ENCODE assay signal across 12 cellular contexts in the genomic region with DNA sequence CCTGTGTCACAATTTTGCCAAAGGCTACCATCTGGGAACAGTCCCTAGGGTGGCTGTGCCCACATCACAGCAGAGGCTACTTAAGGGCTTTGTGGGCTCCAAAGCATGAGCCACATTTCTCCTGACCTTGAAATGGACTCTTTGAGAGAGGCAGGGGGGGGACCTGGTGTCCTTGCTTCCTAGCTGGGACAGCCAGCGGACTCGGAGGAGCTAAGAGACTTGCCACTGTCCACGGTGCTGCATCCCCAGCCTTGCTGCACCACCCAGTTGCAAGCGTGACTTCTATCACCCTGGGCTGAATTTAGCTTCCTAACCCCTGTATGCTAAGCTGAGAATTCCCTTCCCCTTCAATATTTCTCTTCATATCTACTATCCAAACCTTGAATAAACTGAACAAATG.
DNase-seq lines count a peak whose midpoint lies in the region; ATAC-seq, FAIRE-seq and TF ChIP-seq lines count a peak whose summit lies in the region.
"Had no signal": no experiment of that assay in that cellular context is flagged by ENCODE, and none has a peak within 500 bp of the region (broad histone marks: within the 10 kb centered on the region; RNA-seq: fewer than 3 reads in every experiment).

No MANE protein-coding gene starts in this region.

- in situ Hi-C loops in GM23248 (cut with MboI), result no loop called here
- in situ Hi-C loops in GM12878 (cut with MboI), result loop anchor here (5.0 kb wide), 1 partner anchor 208 kb away; no protein-coding TSS in a partner anchor

- no peak for TF ChIP-seq POLR2A in GM12878 (IDR thresholded peaks at IDR 0.05; ENCODE audit: low read depth, low read length)

- H3K4me1 ChIP-seq in BLaER1 treated with 17β-estradiol and CSF1 and Interleukin-3, amounts not matched to agents 10 nM and 100 nM, result peaks cover 19 to 50% (median 47%) of the 10 kb centered on the region in 10 experiments
- H3K4me1 ChIP-seq in GM23248 (ENCODE audit: insufficient read depth) (0 out of 2 replicates have a peak, but pooled peaks cover 6% of the 10 kb centered on the region), GM12878 (ENCODE audit: control insufficient read depth, insufficient read depth, low read length) (peaks cover 28% of the 10 kb centered on the region)

- intact Hi-C loops in GM12878 (cut with micrococcal nuclease; ENCODE audit: unreplicated experiment), result loop anchor here (5.0 kb wide), 2 partner anchors 118 to 493 kb away; no protein-coding TSS in a partner anchor
- intact Hi-C loops in natural killer cell (cut with micrococcal nuclease), result loop anchor here (5.0 kb wide), 1 partner anchor 208 kb away; no protein-coding TSS in a partner anchor

- TF ChIP-seq CTCF in GM12878 (IDR thresholded peaks at IDR 0.05 in 2 of 3, conservative IDR thresholded peaks at IDR 0.05 in 1 of 3; ENCODE audit: control insufficient read depth in 2 of 3, extremely low read depth in 1 of 3, insufficient read depth in 1 of 3, low read depth in 3 of 3, low read length in 3 of 3) (no peak), natural killer cell (IDR thresholded peaks at IDR 0.05) (no peak)

- H3K9me3 Mint-ChIP-seq in natural killer cell, result no peaks in the 10 kb centered on the region

- H3K4me3 ChIP-seq in BLaER1 treated with 17β-estradiol and CSF1 and Interleukin-3, amounts not matched to agents 10 nM and 100 nM, result no peak overlapping the region
- H3K4me3 ChIP-seq in GM23248 (no peak overlapping the region), GM12878 (no peak overlapping the region)

- no peaks in the 10 kb centered on the region for H3K36me3 Mint-ChIP-seq in natural killer cell

- BruUV-seq in GM12878 (replicated peaks; lab: Mats Ljungman, UMichigan), result no TSS peak

- H3K9me2 ChIP-seq in GM23248 (ENCODE audit: insufficient read depth), result no peaks in the 10 kb centered on the region

- no peaks in the 10 kb centered on the region for H3K27me3 Mint-ChIP-seq in natural killer cell (ENCODE audit: low read depth in 2 of 2)

- peaks cover 0 to 8% (median 0%) of the 10 kb centered on the region in 11 experiments; a peak in 2 of 22 replicates for H3K9me3 ChIP-seq in BLaER1 treated with 17β-estradiol and CSF1 and Interleukin-3, amounts not matched to agents 10 nM and 100 nM (replicated peaks in 1 of 11)
- H3K9me3 ChIP-seq in GM23248 (ENCODE audit: low read depth) (no peaks in the 10 kb centered on the region), GM12878 (replicated peaks; ENCODE audit: control insufficient read depth, insufficient read depth, low read length) (no peaks in the 10 kb centered on the region)
- H3K9me3 ChIP-seq: BE2C had no signal

- TF ChIP-seq RAD21 in GM12878 (IDR thresholded peaks at IDR 0.05; ENCODE audit: insufficient read depth, low read depth, low read length), result no peak

- 44 to 80% methylated on average over 1 to 4 of the region's 4 CpGs for WGBS in GM23248 (ENCODE audit: low coverage in 1 of 2, low lambda C conversion rate in 2 of 2, missing lambda C conversion rate in 2 of 2), 2 experiments
- WGBS in GM12878 (ENCODE audit: insufficient coverage, insufficient replicate concordance, low lambda C conversion rate, missing lambda C conversion rate), result 28% methylated on average over 4 of the region's 4 CpGs

- no peaks in the 10 kb centered on the region for H3F3A ChIP-seq in GM23248 (ENCODE audit: insufficient read depth)

- peak overlapping the region in 9 of 11 experiments; percentile 78 to 88 (median 86); a peak in 14 of 22 replicates for H3K4me2 ChIP-seq in BLaER1 treated with 17β-estradiol and CSF1 and Interleukin-3, amounts not matched to agents 10 nM and 100 nM
- H3K4me2 ChIP-seq in GM23248 (ENCODE audit: unreplicated experiment) (no peak overlapping the region), GM12878 (ENCODE audit: control insufficient read depth, insufficient read depth) (peak overlapping the region; percentile 83; the same call in 1 of the 2 replicates)

- H3K9ac ChIP-seq in BLaER1 treated with 17β-estradiol and CSF1 and Interleukin-3, amounts not matched to agents 10 nM and 100 nM, result no peak overlapping the region
- H3K9ac ChIP-seq in GM23248 (no peak overlapping the region), GM12878 (ENCODE audit: control insufficient read depth, insufficient read depth, low read length) (no peak overlapping the region)

- ATAC-seq in GM12878, result no peak
- ATAC-seq in natural killer cell, result no peak

- CTCF ChIA-PET in GM12878 (lab: Yijun Ruan, JAX), result interaction anchor here (0.5 to 4.8 kb wide), 9 partner anchors 11 to 495 kb away, joined by 3 to 29 read pairs (median 3); no protein-coding TSS in a partner anchor

- no peak overlapping the region for H2AFZ ChIP-seq in GM23248
- H2AFZ ChIP-seq in GM12878 (ENCODE audit: control insufficient read depth, low read depth, low read length), result peak overlapping the region; percentile 24; the same call in 1 of the 2 replicates

- H3K27ac ChIP-seq in BLaER1 treated with 17β-estradiol and CSF1 and Interleukin-3, amounts not matched to agents 10 nM and 100 nM, result no peak overlapping the region; a peak in 1 of 22 replicates
- no peak overlapping the region for H3K27ac ChIP-seq in GM23248
- peak overlapping the region; percentile 87 for H3K27ac ChIP-seq in GM12878 (ENCODE audit: control insufficient read depth, insufficient read depth)

- SMC1A ChIA-PET in GM12878 (lab: Charles Lee; ENCODE audit: uncharacterized antibody, unreplicated experiment), result interaction anchor here (0.8 to 4.6 kb wide), 7 partner anchors 18 to 198 kb away, joined by 3 to 52 read pairs (median 4); no protein-coding TSS in a partner anchor

- RAD21 ChIA-PET in GM12878 (lab: Charles Lee; ENCODE audit: unreplicated experiment), result interaction anchor here (1.1 to 5.4 kb wide), 3 partner anchors 12 to 177 kb away, joined by 3 to 52 read pairs (median 4); a partner anchor contains a TSS

- H3K79me2 ChIP-seq in GM23248 (ENCODE audit: insufficient read depth) (no peaks in the 10 kb centered on the region), GM12878 (ENCODE audit: control insufficient read depth, insufficient read depth, low read length) (no peaks in the 10 kb centered on the region)

- TF ChIP-seq EP300 in GM12878 (IDR thresholded peaks at IDR 0.05; ENCODE audit: borderline replicate concordance in 1 of 2, control insufficient read depth in 1 of 2, low read depth in 2 of 2, low read length in 2 of 2), result no peak

- peak; percentile 17 for DNase-seq in GM23248
- DNase-seq in GM12878 (ENCODE audit: low read depth, low spot score), result no peak
- DNase-seq in natural killer cell, result no peak
- no peak for DNase-seq in NCI-H1417 (lab: John Stamatoyannopoulos, UW)
- DNase-seq in NCI-H146 treated with DMSO at 0.1 percent for 48 hours (lab: John Stamatoyannopoulos, UW; ENCODE audit: unreplicated experiment), result no peak
- DNase-seq in kidney tubule cell (ENCODE audit: low spot score), result no peak
- DNase-seq in mesenteric fat pad (ENCODE audit: low spot score), result no peak
- DNase-seq: BE2C, NCI-H82 had no signal

- no peaks in the 10 kb centered on the region for H3K36me3 ChIP-seq in BLaER1 treated with 17β-estradiol and CSF1 and Interleukin-3, amounts not matched to agents 10 nM and 100 nM
- no peaks in the 10 kb centered on the region for H3K36me3 ChIP-seq in GM23248 (ENCODE audit: low read depth)
- no peaks in the 10 kb centered on the region for H3K36me3 ChIP-seq in GM12878 (ENCODE audit: control insufficient read depth in 2 of 2, insufficient read depth in 2 of 2, low read length in 1 of 2)

- no peak overlapping the region for H3K4me3 Mint-ChIP-seq in natural killer cell

- peak overlapping the region; percentile 90 to 97 for H3K27ac Mint-ChIP-seq in natural killer cell

- peaks cover 0 to 13% (median 0%) of the 10 kb centered on the region in 11 experiments; a peak in 4 of 22 replicates for H4K20me1 ChIP-seq in BLaER1 treated with 17β-estradiol and CSF1 and Interleukin-3, amounts not matched to agents 10 nM and 100 nM
- no peaks in the 10 kb centered on the region for H4K20me1 ChIP-seq in GM23248 (ENCODE audit: insufficient read depth)
- no peaks in the 10 kb centered on the region for H4K20me1 ChIP-seq in GM12878 (ENCODE audit: control insufficient read depth, insufficient read depth)

- FAIRE-seq in GM12878 (lab: Jason Lieb, UNC), result no peak
- FAIRE-seq: keratinocyte, TTC549 had no signal

- H3K27me3 ChIP-seq in BLaER1 treated with 17β-estradiol and CSF1 and Interleukin-3, amounts not matched to agents 10 nM and 100 nM, result peaks cover 54 to 93% (median 84%) of the 10 kb centered on the region in 11 experiments
- H3K27me3 ChIP-seq in GM23248 (replicated peaks; ENCODE audit: insufficient read depth) (no peaks in the 10 kb centered on the region), GM12878 (replicated peaks in 1 of 2; ENCODE audit: control insufficient read depth in 2 of 2, insufficient read depth in 2 of 2, low read length in 1 of 2) (no peaks in the 10 kb centered on the region)
- H3K27me3 ChIP-seq: BE2C had no signal

- POLR2A ChIA-PET in GM12878 (lab: Charles Lee), result interaction anchor here (0.6 to 3.5 kb wide), 3 partner anchors 24 to 377 kb away, joined by 3 to 25 read pairs (median 6); no protein-coding TSS in a partner anchor

- H3K4me1 Mint-ChIP-seq in natural killer cell, result peaks cover 27 to 33% of the 10 kb centered on the region in 2 donors

TF ChIP-seq in GM12878, 131 proteins besides CTCF, POLR2A, EP300 and RAD21:
- TF ChIP-seq CHD1 (IDR thresholded peaks at IDR 0.05; ENCODE audit: low read depth, low read length), result no peak
- TF ChIP-seq, protein P1, sequence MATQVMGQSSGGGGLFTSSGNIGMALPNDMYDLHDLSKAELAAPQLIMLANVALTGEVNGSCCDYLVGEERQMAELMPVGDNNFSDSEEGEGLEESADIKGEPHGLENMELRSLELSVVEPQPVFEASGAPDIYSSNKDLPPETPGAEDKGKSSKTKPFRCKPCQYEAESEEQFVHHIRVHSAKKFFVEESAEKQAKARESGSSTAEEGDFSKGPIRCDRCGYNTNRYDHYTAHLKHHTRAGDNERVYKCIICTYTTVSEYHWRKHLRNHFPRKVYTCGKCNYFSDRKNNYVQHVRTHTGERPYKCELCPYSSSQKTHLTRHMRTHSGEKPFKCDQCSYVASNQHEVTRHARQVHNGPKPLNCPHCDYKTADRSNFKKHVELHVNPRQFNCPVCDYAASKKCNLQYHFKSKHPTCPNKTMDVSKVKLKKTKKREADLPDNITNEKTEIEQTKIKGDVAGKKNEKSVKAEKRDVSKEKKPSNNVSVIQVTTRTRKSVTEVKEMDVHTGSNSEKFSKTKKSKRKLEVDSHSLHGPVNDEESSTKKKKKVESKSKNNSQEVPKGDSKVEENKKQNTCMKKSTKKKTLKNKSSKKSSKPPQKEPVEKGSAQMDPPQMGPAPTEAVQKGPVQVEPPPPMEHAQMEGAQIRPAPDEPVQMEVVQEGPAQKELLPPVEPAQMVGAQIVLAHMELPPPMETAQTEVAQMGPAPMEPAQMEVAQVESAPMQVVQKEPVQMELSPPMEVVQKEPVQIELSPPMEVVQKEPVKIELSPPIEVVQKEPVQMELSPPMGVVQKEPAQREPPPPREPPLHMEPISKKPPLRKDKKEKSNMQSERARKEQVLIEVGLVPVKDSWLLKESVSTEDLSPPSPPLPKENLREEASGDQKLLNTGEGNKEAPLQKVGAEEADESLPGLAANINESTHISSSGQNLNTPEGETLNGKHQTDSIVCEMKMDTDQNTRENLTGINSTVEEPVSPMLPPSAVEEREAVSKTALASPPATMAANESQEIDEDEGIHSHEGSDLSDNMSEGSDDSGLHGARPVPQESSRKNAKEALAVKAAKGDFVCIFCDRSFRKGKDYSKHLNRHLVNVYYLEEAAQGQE (IDR thresholded peaks at IDR 0.05; ENCODE audit: low read depth, low read length), result peak; percentile 71
